Comparison of ENCODE assay signal across 9 cellular contexts in genomic region chr6:6942826-6943225, GRCh38.
DNase-seq lines count a peak whose midpoint lies in the region; ATAC-seq and TF ChIP-seq lines count a peak whose summit lies in the region.
"Had no signal": no experiment of that assay in that cellular context is flagged by ENCODE, and none has a peak within 500 bp of the region (broad histone marks: within the 10 kb centered on the region; RNA-seq: fewer than 3 reads in every experiment).

No MANE protein-coding gene starts in this region.

- no peaks in the 10 kb centered on the region for H3K27me3 ChIP-seq in skeletal muscle tissue (ENCODE audit: control insufficient read depth in 3 of 3, insufficient read depth in 3 of 3, low read length in 3 of 3)
- H3K27me3 ChIP-seq: body of pancreas had no signal

- peaks cover 3% of the 10 kb centered on the region for H3K27me3 Mint-ChIP-seq in endothelial cell (ENCODE audit: unreplicated experiment)

- no peaks in the 10 kb centered on the region for H3K36me3 Mint-ChIP-seq in endothelial cell (ENCODE audit: low read depth, unreplicated experiment)

- no peaks in the 10 kb centered on the region for H3K9me3 ChIP-seq in skeletal muscle tissue (ENCODE audit: control insufficient read depth in 3 of 3, low read length in 3 of 3)
- H3K9me3 ChIP-seq: body of pancreas had no signal

- H3K9me3 Mint-ChIP-seq in endothelial cell (ENCODE audit: unreplicated experiment), result no peaks in the 10 kb centered on the region

- peak; percentile 81 for ATAC-seq in HG02763 (IDR thresholded peaks at IDR 0.05; ENCODE audit: unreplicated experiment)
- peak; percentile 41 for ATAC-seq in esophagus mucosa
- ATAC-seq in GM21515 (IDR thresholded peaks at IDR 0.05; ENCODE audit: unreplicated experiment), result no peak
- ATAC-seq: body of pancreas had no signal

- no peak overlapping the region for H3K27ac Mint-ChIP-seq in endothelial cell (ENCODE audit: unreplicated experiment)

- peak overlapping the region; percentile 77 for H3K27ac ChIP-seq in skeletal muscle tissue (ENCODE audit: low read depth, low read length)
- H3K27ac ChIP-seq: body of pancreas had no signal

- no peaks in the 10 kb centered on the region for H3K36me3 ChIP-seq in skeletal muscle tissue (ENCODE audit: control insufficient read depth in 3 of 3, insufficient read depth in 3 of 3, low read length in 3 of 3)

- peak overlapping the region in 2 of 3 donors; percentile 0 to 16 for H3K4me3 ChIP-seq in skeletal muscle tissue (ENCODE audit: low read length in 3 of 3)
- H3K4me3 ChIP-seq: body of pancreas had no signal

- TF ChIP-seq CTCF in endothelial cell (IDR thresholded peaks at IDR 0.05; ENCODE audit: unreplicated experiment), result no peak

- H3K4me1 Mint-ChIP-seq in endothelial cell (ENCODE audit: unreplicated experiment), result peaks cover 6% of the 10 kb centered on the region

- peak overlapping the region; percentile 25 to 73 (median 47) for H3K9ac ChIP-seq in skeletal muscle tissue (ENCODE audit: low read depth in 1 of 3, low read length in 3 of 3)

- H3K4me1 ChIP-seq in skeletal muscle tissue (ENCODE audit: control insufficient read depth in 3 of 3, insufficient read depth in 3 of 3, low read length in 3 of 3), result peaks cover 4 to 10% (median 9%) of the 10 kb centered on the region in 3 donors
- H3K4me1 ChIP-seq: body of pancreas had no signal

- DNase-seq in GM04503 (ENCODE audit: low read depth) (peak; percentile 21), NCI-H2227 (lab: John Stamatoyannopoulos, UW; ENCODE audit: unreplicated experiment) (peak; percentile 19), endothelial cell (ENCODE audit: low spot score) (no peak), NCI-H1048 (lab: John Stamatoyannopoulos, UW) (no peak)

- H3K4me3 Mint-ChIP-seq in endothelial cell (ENCODE audit: unreplicated experiment), result no peak overlapping the region

Comparison
In these comparisons a context has a peak if more than half of its experiments do, and no peak if none do; other contexts are left out.
1. DNase-seq: peak in GM04503 (single experiment) and NCI-H2227 (single experiment); none in endothelial cell (single experiment) and NCI-H1048 (single experiment).